In the genomic region with DNA sequence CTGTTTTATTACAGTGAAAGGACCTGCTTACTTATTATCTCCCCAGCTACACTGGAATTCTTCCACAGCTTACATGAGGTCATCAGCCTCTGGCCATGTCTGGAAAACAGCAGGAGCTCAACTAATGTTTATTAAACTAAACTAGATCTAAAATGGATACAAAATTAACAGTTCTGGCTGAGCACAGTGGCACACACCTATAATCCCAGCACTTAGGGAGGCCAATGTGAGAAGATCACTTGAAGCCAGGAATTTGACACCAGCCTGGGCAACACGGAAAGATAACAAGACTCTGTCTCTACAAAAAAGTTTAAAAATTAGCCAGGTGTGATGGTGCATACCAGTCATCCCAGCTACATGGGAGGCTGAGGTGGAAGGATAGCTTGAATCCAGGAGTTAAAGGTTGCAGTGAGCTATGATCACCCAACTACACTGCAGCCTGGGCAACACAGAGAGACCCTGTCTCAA, we compare ENCODE assay signal across 1 cellular context.
TF ChIP-seq lines count a peak whose summit lies in the region.

No MANE protein-coding gene starts in this region.

TF ChIP-seq in HEK293, 187 proteins besides CTCF, POLR2A, EP300 and RAD21 (continued from another document):
- TF ChIP-seq, protein P1, sequence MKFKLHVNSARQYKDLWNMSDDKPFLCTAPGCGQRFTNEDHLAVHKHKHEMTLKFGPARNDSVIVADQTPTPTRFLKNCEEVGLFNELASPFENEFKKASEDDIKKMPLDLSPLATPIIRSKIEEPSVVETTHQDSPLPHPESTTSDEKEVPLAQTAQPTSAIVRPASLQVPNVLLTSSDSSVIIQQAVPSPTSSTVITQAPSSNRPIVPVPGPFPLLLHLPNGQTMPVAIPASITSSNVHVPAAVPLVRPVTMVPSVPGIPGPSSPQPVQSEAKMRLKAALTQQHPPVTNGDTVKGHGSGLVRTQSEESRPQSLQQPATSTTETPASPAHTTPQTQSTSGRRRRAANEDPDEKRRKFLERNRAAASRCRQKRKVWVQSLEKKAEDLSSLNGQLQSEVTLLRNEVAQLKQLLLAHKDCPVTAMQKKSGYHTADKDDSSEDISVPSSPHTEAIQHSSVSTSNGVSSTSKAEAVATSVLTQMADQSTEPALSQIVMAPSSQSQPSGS (tag by site-specific recombination; IDR thresholded peaks at IDR 0.05; ENCODE audit: low read depth), result peak; percentile 61
- TF ChIP-seq ZEB2 (tag by site-specific recombination; IDR thresholded peaks at IDR 0.05) (peak; percentile 50; the same call in 1 of the 2 replicates), OSR2 (tag by site-specific recombination; IDR thresholded peaks at IDR 0.05) (peak; percentile 96), ZNF600 (tag by site-specific recombination; IDR thresholded peaks at IDR 0.05) (peak; percentile 79), ZNF2 (tag by site-specific recombination; IDR thresholded peaks at IDR 0.05) (0 out of 2 replicates have a peak, but pooled peaks have one; percentile 30), SCRT1 (tag by site-specific recombination; IDR thresholded peaks at IDR 0.05; ENCODE audit: borderline replicate concordance) (0 out of 2 replicates have a peak, but pooled peaks have one; percentile 8), ZNF777 (tag by site-specific recombination; IDR thresholded peaks at IDR 0.05; ENCODE audit: borderline replicate concordance) (no peak), KLF10 (tag by site-specific recombination; IDR thresholded peaks at IDR 0.05) (peak; percentile 61), ZXDB (tag by site-specific recombination; IDR thresholded peaks at IDR 0.05) (peak; percentile 80; the same call in 1 of the 2 replicates), ZNF280D (tag by site-specific recombination; IDR thresholded peaks at IDR 0.05) (0 out of 2 replicates have a peak, but pooled peaks have one; percentile 19), ZNF792 (tag by site-specific recombination; IDR thresholded peaks at IDR 0.05) (peak; percentile 93), SP7 (tag by site-specific recombination; IDR thresholded peaks at IDR 0.05) (peak; percentile 99), KLF8 (tag by site-specific recombination; IDR thresholded peaks at IDR 0.05) (peak; percentile 83; the same call in 1 of the 2 replicates), ZNF664 (tag by site-specific recombination; IDR thresholded peaks at IDR 0.05) (peak; percentile 95), PRDM4 (tag by site-specific recombination; IDR thresholded peaks at IDR 0.05) (peak; percentile 49; the same call in 1 of the 2 replicates), ZNF394 (tag by site-specific recombination; IDR thresholded peaks at IDR 0.05; ENCODE audit: borderline replicate concordance) (0 out of 2 replicates have a peak, but pooled peaks have one; percentile 24), SETDB1 (IDR thresholded peaks at IDR 0.05; ENCODE audit: insufficient read length, low read length) (peak; percentile 26), ZBTB21 (tag by site-specific recombination; IDR thresholded peaks at IDR 0.05) (peak; percentile 63; the same call in 1 of the 2 replicates), ZNF629 (tag by site-specific recombination; IDR thresholded peaks at IDR 0.05) (peak; percentile 89)
- TF ChIP-seq, protein P2, sequence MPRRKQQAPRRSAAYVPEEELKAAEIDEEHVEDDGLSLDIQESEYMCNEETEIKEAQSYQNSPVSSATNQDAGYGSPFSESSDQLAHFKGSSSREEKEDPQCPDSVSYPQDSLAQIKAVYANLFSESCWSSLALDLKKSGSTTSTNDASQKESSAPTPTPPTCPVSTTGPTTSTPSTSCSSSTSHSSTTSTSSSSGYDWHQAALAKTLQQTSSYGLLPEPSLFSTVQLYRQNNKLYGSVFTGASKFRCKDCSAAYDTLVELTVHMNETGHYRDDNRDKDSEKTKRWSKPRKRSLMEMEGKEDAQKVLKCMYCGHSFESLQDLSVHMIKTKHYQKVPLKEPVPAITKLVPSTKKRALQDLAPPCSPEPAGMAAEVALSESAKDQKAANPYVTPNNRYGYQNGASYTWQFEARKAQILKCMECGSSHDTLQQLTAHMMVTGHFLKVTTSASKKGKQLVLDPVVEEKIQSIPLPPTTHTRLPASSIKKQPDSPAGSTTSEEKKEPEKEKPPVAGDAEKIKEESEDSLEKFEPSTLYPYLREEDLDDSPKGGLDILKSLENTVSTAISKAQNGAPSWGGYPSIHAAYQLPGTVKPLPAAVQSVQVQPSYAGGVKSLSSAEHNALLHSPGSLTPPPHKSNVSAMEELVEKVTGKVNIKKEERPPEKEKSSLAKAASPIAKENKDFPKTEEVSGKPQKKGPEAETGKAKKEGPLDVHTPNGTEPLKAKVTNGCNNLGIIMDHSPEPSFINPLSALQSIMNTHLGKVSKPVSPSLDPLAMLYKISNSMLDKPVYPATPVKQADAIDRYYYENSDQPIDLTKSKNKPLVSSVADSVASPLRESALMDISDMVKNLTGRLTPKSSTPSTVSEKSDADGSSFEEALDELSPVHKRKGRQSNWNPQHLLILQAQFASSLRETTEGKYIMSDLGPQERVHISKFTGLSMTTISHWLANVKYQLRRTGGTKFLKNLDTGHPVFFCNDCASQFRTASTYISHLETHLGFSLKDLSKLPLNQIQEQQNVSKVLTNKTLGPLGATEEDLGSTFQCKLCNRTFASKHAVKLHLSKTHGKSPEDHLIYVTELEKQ (tag by site-specific recombination; IDR thresholded peaks at IDR 0.05; ENCODE audit: borderline replicate concordance), result peak; percentile 54; the same call in 1 of the 2 replicates
- TF ChIP-seq, protein P3, sequence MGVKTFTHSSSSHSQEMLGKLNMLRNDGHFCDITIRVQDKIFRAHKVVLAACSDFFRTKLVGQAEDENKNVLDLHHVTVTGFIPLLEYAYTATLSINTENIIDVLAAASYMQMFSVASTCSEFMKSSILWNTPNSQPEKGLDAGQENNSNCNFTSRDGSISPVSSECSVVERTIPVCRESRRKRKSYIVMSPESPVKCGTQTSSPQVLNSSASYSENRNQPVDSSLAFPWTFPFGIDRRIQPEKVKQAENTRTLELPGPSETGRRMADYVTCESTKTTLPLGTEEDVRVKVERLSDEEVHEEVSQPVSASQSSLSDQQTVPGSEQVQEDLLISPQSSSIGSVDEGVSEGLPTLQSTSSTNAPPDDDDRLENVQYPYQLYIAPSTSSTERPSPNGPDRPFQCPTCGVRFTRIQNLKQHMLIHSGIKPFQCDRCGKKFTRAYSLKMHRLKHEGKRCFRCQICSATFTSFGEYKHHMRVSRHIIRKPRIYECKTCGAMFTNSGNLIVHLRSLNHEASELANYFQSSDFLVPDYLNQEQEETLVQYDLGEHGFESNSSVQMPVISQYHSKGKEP (tag by site-specific recombination; IDR thresholded peaks at IDR 0.05), result peak; percentile 55; the same call in 1 of the 2 replicates
- TF ChIP-seq, protein P4, sequence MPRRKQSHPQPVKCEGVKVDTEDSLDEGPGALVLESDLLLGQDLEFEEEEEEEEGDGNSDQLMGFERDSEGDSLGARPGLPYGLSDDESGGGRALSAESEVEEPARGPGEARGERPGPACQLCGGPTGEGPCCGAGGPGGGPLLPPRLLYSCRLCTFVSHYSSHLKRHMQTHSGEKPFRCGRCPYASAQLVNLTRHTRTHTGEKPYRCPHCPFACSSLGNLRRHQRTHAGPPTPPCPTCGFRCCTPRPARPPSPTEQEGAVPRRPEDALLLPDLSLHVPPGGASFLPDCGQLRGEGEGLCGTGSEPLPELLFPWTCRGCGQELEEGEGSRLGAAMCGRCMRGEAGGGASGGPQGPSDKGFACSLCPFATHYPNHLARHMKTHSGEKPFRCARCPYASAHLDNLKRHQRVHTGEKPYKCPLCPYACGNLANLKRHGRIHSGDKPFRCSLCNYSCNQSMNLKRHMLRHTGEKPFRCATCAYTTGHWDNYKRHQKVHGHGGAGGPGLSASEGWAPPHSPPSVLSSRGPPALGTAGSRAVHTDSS (tag by site-specific recombination; IDR thresholded peaks at IDR 0.05), result 0 out of 2 replicates have a peak, but pooled peaks have one; percentile 22
- TF ChIP-seq, protein P5, sequence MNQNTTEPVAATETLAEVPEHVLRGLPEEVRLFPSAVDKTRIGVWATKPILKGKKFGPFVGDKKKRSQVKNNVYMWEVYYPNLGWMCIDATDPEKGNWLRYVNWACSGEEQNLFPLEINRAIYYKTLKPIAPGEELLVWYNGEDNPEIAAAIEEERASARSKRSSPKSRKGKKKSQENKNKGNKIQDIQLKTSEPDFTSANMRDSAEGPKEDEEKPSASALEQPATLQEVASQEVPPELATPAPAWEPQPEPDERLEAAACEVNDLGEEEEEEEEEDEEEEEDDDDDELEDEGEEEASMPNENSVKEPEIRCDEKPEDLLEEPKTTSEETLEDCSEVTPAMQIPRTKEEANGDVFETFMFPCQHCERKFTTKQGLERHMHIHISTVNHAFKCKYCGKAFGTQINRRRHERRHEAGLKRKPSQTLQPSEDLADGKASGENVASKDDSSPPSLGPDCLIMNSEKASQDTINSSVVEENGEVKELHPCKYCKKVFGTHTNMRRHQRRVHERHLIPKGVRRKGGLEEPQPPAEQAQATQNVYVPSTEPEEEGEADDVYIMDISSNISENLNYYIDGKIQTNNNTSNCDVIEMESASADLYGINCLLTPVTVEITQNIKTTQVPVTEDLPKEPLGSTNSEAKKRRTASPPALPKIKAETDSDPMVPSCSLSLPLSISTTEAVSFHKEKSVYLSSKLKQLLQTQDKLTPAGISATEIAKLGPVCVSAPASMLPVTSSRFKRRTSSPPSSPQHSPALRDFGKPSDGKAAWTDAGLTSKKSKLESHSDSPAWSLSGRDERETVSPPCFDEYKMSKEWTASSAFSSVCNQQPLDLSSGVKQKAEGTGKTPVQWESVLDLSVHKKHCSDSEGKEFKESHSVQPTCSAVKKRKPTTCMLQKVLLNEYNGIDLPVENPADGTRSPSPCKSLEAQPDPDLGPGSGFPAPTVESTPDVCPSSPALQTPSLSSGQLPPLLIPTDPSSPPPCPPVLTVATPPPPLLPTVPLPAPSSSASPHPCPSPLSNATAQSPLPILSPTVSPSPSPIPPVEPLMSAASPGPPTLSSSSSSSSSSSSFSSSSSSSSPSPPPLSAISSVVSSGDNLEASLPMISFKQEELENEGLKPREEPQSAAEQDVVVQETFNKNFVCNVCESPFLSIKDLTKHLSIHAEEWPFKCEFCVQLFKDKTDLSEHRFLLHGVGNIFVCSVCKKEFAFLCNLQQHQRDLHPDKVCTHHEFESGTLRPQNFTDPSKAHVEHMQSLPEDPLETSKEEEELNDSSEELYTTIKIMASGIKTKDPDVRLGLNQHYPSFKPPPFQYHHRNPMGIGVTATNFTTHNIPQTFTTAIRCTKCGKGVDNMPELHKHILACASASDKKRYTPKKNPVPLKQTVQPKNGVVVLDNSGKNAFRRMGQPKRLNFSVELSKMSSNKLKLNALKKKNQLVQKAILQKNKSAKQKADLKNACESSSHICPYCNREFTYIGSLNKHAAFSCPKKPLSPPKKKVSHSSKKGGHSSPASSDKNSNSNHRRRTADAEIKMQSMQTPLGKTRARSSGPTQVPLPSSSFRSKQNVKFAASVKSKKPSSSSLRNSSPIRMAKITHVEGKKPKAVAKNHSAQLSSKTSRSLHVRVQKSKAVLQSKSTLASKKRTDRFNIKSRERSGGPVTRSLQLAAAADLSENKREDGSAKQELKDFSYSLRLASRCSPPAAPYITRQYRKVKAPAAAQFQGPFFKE (tag by site-specific recombination; IDR thresholded peaks at IDR 0.05; ENCODE audit: borderline replicate concordance), result no peak
